In genomic region chr6:84428300-84428907, GRCh38 we compare ENCODE assay signal across 8 cellular contexts.
DNase-seq lines count a peak whose midpoint lies in the region; ATAC-seq and TF ChIP-seq lines count a peak whose summit lies in the region.

No MANE protein-coding gene starts in this region.

- no peak overlapping the region for H3K27ac Mint-ChIP-seq in CD4-positive, alpha-beta T cell

- H3K4me1 ChIP-seq in neuronal stem cell (ENCODE audit: control insufficient read depth in 2 of 2, insufficient read depth in 1 of 2, low read depth in 1 of 2, low read length in 2 of 2), result peaks cover 0 to 6% of the 10 kb centered on the region in 2 donors

- no peak overlapping the region for H3K4me3 ChIP-seq in epithelial cell of proximal tubule (ENCODE audit: low read depth, low read length)
- no peak overlapping the region for H3K4me3 ChIP-seq in neuronal stem cell (ENCODE audit: low read length in 2 of 2)

- peaks cover 3% of the 10 kb centered on the region for H3K27me3 Mint-ChIP-seq in CD4-positive, alpha-beta T cell

- TF ChIP-seq CTCF in C4-2B (conservative IDR thresholded peaks at IDR 0.05), result peak; percentile 84
- peak; percentile 76 for TF ChIP-seq CTCF in GM13977 (IDR thresholded peaks at IDR 0.05; ENCODE audit: extremely low read depth, insufficient read depth, missing control alignments)
- TF ChIP-seq CTCF in epithelial cell of proximal tubule (conservative IDR thresholded peaks at IDR 0.05; ENCODE audit: low read depth, low read length), result peak; percentile 96
- no peak for TF ChIP-seq CTCF in CD4-positive, alpha-beta T cell (IDR thresholded peaks at IDR 0.05)

- no peak overlapping the region for H2BK15ac ChIP-seq in neuronal stem cell (ENCODE audit: low read length)

- no peak overlapping the region for H2AFZ ChIP-seq in neuronal stem cell (ENCODE audit: low read length)

- no peaks in the 10 kb centered on the region for H3K9me3 ChIP-seq in neuronal stem cell (replicated peaks in 1 of 2; ENCODE audit: control insufficient read depth in 2 of 2, insufficient read depth in 1 of 2, low read depth in 1 of 2, low read length in 2 of 2)
- H3K9me3 ChIP-seq in CD4-positive, alpha-beta T cell (ENCODE audit: control insufficient read depth, low read length), result no peaks in the 10 kb centered on the region

- peaks cover 2% of the 10 kb centered on the region for H3K9me3 Mint-ChIP-seq in CD4-positive, alpha-beta T cell

- no peak overlapping the region for H2BK120ac ChIP-seq in neuronal stem cell (ENCODE audit: low read depth, low read length)

- H4K8ac ChIP-seq in neuronal stem cell (ENCODE audit: low read depth, low read length), result no peak overlapping the region

- DNase-seq in GM13977 (ENCODE audit: low spot score), result peak; percentile 28
- DNase-seq in RPMI7951 (ENCODE audit: low read depth), result peak; percentile 62
- no peak for DNase-seq in epithelial cell of proximal tubule (ENCODE audit: low read depth)
- peak; percentile 35 for DNase-seq in neuronal stem cell (ENCODE audit: low spot score)
- no peak for DNase-seq in CD4-positive, alpha-beta T cell
- DNase-seq in activated CD4-positive, CD25-positive, alpha-beta regulatory T cell (lab: John Stamatoyannopoulos, UW), result no peak

- H3K79me1 ChIP-seq in neuronal stem cell (ENCODE audit: low read depth, low read length), result no peaks in the 10 kb centered on the region

- H3K36me3 Mint-ChIP-seq in CD4-positive, alpha-beta T cell (ENCODE audit: low read depth), result no peaks in the 10 kb centered on the region

- WGBS in neuronal stem cell (ENCODE audit: extremely low coverage in 2 of 2, insufficient read length in 2 of 2, insufficient replicate concordance in 1 of 2), 2 donors, result no CpG with 5 or more reads among the region's 6 CpGs

- H3K4me2 ChIP-seq in neuronal stem cell (ENCODE audit: insufficient read depth, low read length, poor library complexity, severe bottlenecking), result no peak overlapping the region

- no peaks in the 10 kb centered on the region for H3K36me3 ChIP-seq in neuronal stem cell (replicated peaks in 1 of 2; ENCODE audit: control insufficient read depth in 2 of 2, insufficient read depth in 2 of 2, low read length in 2 of 2)

- POLR2A ChIA-PET in CD4-positive, alpha-beta T cell (lab: Charles Lee), result no interaction called here

- no peaks in the 10 kb centered on the region for H3K27me3 ChIP-seq in neuronal stem cell (ENCODE audit: control insufficient read depth in 3 of 3, insufficient read depth in 3 of 3, low read depth in 1 of 3, low read length in 3 of 3)
- H3K27me3 ChIP-seq in CD4-positive, alpha-beta T cell (ENCODE audit: control insufficient read depth, insufficient read depth, low read length), result no peaks in the 10 kb centered on the region

- H3K14ac ChIP-seq in neuronal stem cell (ENCODE audit: low read length), result no peak overlapping the region

- H2AK5ac ChIP-seq in neuronal stem cell (ENCODE audit: low read depth, low read length), result no peak overlapping the region

- no peak overlapping the region for H3K9ac ChIP-seq in neuronal stem cell (ENCODE audit: low read depth, low read length, poor library complexity)

- H3K23ac ChIP-seq in neuronal stem cell (ENCODE audit: low read depth, low read length, poor library complexity), result no peak overlapping the region

- no peak overlapping the region for H2BK12ac ChIP-seq in neuronal stem cell (ENCODE audit: low read length)

- intact Hi-C loops in CD4-positive, alpha-beta T cell (cut with DNase I, micrococcal nuclease), result no loop called here

- H2BK5ac ChIP-seq in neuronal stem cell (ENCODE audit: low read length), result no peak overlapping the region

- H3K4me1 Mint-ChIP-seq in CD4-positive, alpha-beta T cell (ENCODE audit: low read depth), result no peaks in the 10 kb centered on the region

- ATAC-seq in HG03521 (IDR thresholded peaks at IDR 0.05; ENCODE audit: unreplicated experiment), result peak; percentile 77
- ATAC-seq in CD4-positive, alpha-beta T cell (ENCODE audit: poor library complexity), result no peak

- H3K4me3 Mint-ChIP-seq in CD4-positive, alpha-beta T cell, result no peak overlapping the region

- H4K91ac ChIP-seq in neuronal stem cell (ENCODE audit: low read depth, low read length, poor library complexity), result no peak overlapping the region

- H3K27ac ChIP-seq in C4-2B (no peak overlapping the region), neuronal stem cell (replicated peaks; ENCODE audit: low read length) (no peak overlapping the region)
- H3K27ac ChIP-seq in CD4-positive, alpha-beta T cell (ENCODE audit: low read depth, low read length), result no peak overlapping the region

- CTCF ChIA-PET in CD4-positive, alpha-beta T cell (lab: Charles Lee), result no interaction called here

- H3K4ac ChIP-seq in neuronal stem cell (ENCODE audit: low read length), result no peak overlapping the region

- in situ Hi-C loops in GM13977 (cut with MboI; ENCODE audit: low pct_unique_long_range_greater_than_20kb, low sequenced_read_pairs, unreplicated experiment), result no loop called here

- H3K18ac ChIP-seq in neuronal stem cell (ENCODE audit: low read length), result no peak overlapping the region

Comparison
In these comparisons a context has a peak if more than half of its experiments do, and no peak if none do; other contexts are left out.
1. DNase-seq: peak in GM13977 (single experiment), RPMI7951 (single experiment) and neuronal stem cell (single experiment); none in epithelial cell of proximal tubule (single experiment), CD4-positive, alpha-beta T cell (0 of 10) and activated CD4-positive, CD25-positive, alpha-beta regulatory T cell (0 of 4).